16 cellular contexts compared by ENCODE assay signal in genomic region chr18:8257851-8258434, GRCh38.
"Had no signal": no experiment of that assay in that cellular context is flagged by ENCODE, and none has a peak within 500 bp of the region (broad histone marks: within the 10 kb centered on the region; RNA-seq: fewer than 3 reads in every experiment).

No MANE protein-coding gene starts in this region.

- H3K9me3 ChIP-seq: gastrocnemius medialis, ovary, testis had no signal

- H3K9me3 Mint-ChIP-seq: activated naive CD8-positive, alpha-beta T cell treated with anti-CD3 and anti-CD28 coated beads, Interleukin-2, amount 10 ng/mL, durations not matched to agents 7 days and 5 days; activated T-cell treated with anti-CD3 and anti-CD28 coated beads, Interleukin-2, amount 50 U/mL, for 4 hours; neural progenitor cell; stimulated activated naive CD8-positive, alpha-beta T cell treated with anti-CD3 and anti-CD28 coated beads, Interleukin-15, amount 100 ng/mL, for 72 hours; T-helper 2 cell treated with Interferon-gamma antibody and Interleukin-4, amounts not matched to agents 5 μg/mL and 100 μg/mL, for 36 hours had no signal

- H3K27ac Mint-ChIP-seq: activated CD8-positive, alpha-beta memory T cell treated with anti-CD3 and anti-CD28 coated beads, Interleukin-2, amount 10 ng/mL, durations not matched to agents 7 days and 5 days; activated naive CD8-positive, alpha-beta T cell treated with anti-CD3 and anti-CD28 coated beads, Interleukin-2, amount 10 ng/mL, durations not matched to agents 7 days and 5 days; neural progenitor cell; T-helper 2 cell treated with Interferon-gamma antibody and Interleukin-4, amounts not matched to agents 5 μg/mL and 100 μg/mL, for 36 hours had no signal

- H3K4me2 ChIP-seq: neural progenitor cell had no signal

- H3K27me3 ChIP-seq: gastrocnemius medialis, neural progenitor cell, ovary, testis had no signal

- H3K4me3 ChIP-seq: gastrocnemius medialis, neural progenitor cell, ovary, testis had no signal

- ATAC-seq: activated CD8-positive, alpha-beta memory T cell treated with anti-CD3 and anti-CD28 coated beads, Interleukin-2, amount 10 ng/mL, durations not matched to agents 7 days and 5 days; activated T-cell treated with anti-CD3 and anti-CD28 coated beads, Interleukin-2, amount 50 U/mL, for 4 hours; gastrocnemius medialis; left ventricle myocardium superior; stimulated activated naive CD8-positive, alpha-beta T cell treated with anti-CD3 and anti-CD28 coated beads, Interleukin-15, amount 100 ng/mL, for 72 hours had no signal

- H3K9ac ChIP-seq: neural progenitor cell had no signal

- H3K27me3 Mint-ChIP-seq: activated CD8-positive, alpha-beta memory T cell treated with anti-CD3 and anti-CD28 coated beads, Interleukin-2, amount 10 ng/mL, durations not matched to agents 7 days and 5 days; activated naive CD8-positive, alpha-beta T cell treated with anti-CD3 and anti-CD28 coated beads, Interleukin-2, amount 10 ng/mL, durations not matched to agents 7 days and 5 days; stimulated activated naive CD8-positive, alpha-beta T cell treated with anti-CD3 and anti-CD28 coated beads, Interleukin-15, amount 100 ng/mL, for 72 hours had no signal

- H3K27ac ChIP-seq: gastrocnemius medialis, neural progenitor cell, ovary, testis had no signal

- H3K4me1 Mint-ChIP-seq: activated CD8-positive, alpha-beta memory T cell treated with anti-CD3 and anti-CD28 coated beads, Interleukin-2, amount 10 ng/mL, durations not matched to agents 7 days and 5 days; activated naive CD8-positive, alpha-beta T cell treated with anti-CD3 and anti-CD28 coated beads, Interleukin-2, amount 10 ng/mL, durations not matched to agents 7 days and 5 days; stimulated activated naive CD8-positive, alpha-beta T cell treated with anti-CD3 and anti-CD28 coated beads, Interleukin-15, amount 100 ng/mL, for 72 hours had no signal

- H2AFZ ChIP-seq: neural progenitor cell had no signal

- H3K36me3 Mint-ChIP-seq: activated CD8-positive, alpha-beta memory T cell treated with anti-CD3 and anti-CD28 coated beads, Interleukin-2, amount 10 ng/mL, durations not matched to agents 7 days and 5 days; activated naive CD8-positive, alpha-beta T cell treated with anti-CD3 and anti-CD28 coated beads, Interleukin-2, amount 10 ng/mL, durations not matched to agents 7 days and 5 days had no signal

- H3K4me1 ChIP-seq: gastrocnemius medialis, testis had no signal

- FAIRE-seq: urothelium cell line had no signal

- H3K4me3 Mint-ChIP-seq: activated CD8-positive, alpha-beta memory T cell treated with anti-CD3 and anti-CD28 coated beads, Interleukin-2, amount 10 ng/mL, durations not matched to agents 7 days and 5 days; activated naive CD8-positive, alpha-beta T cell treated with anti-CD3 and anti-CD28 coated beads, Interleukin-2, amount 10 ng/mL, durations not matched to agents 7 days and 5 days; activated T-cell treated with anti-CD3 and anti-CD28 coated beads, Interleukin-2, amount 50 U/mL, for 4 hours; neural progenitor cell; stimulated activated naive CD8-positive, alpha-beta T cell treated with anti-CD3 and anti-CD28 coated beads, Interleukin-15, amount 100 ng/mL, for 72 hours; T-helper 2 cell treated with Interferon-gamma antibody and Interleukin-4, amounts not matched to agents 5 μg/mL and 100 μg/mL, for 36 hours had no signal

- H3K36me3 ChIP-seq: gastrocnemius medialis, neural progenitor cell, ovary had no signal

- DNase-seq: activated CD4-positive, alpha-beta T cell treated with anti-CD3 and anti-CD28 coated beads for 1 hour; activated CD4-positive, alpha-beta T cell treated with anti-CD3 and anti-CD28 coated beads, Interleukin-2, amount 50 U/mL, for 48 hours; activated CD8-positive, alpha-beta memory T cell treated with anti-CD3 and anti-CD28 coated beads, Interleukin-2, amount 10 ng/mL, durations not matched to agents 7 days and 5 days; activated gamma-delta T cell; activated naive CD8-positive, alpha-beta T cell treated with anti-CD3 and anti-CD28 coated beads, Interleukin-2, amount 10 ng/mL, durations not matched to agents 7 days and 5 days; activated T-cell treated with anti-CD3 and anti-CD28 coated beads, Interleukin-2, amount 50 U/mL, for 4 hours; anterior cingulate cortex; gastrocnemius medialis; left ventricle myocardium superior; ovary; stimulated activated CD4-positive, alpha-beta T cell treated with anti-CD3 and anti-CD28 coated beads, Interleukin-2, amount 100 ng/mL, for 48 hours; stimulated activated naive CD8-positive, alpha-beta T cell treated with anti-CD3 and anti-CD28 coated beads, Interleukin-15, amount 100 ng/mL, for 72 hours; testis had no signal
